Comparison of ENCODE assay signal across 2 cellular contexts in genomic region chr17:63547083-63547523, GRCh38.
TF ChIP-seq lines count a peak whose summit lies in the region.

No MANE protein-coding gene starts in this region.

TF ChIP-seq in HEK293, 187 proteins besides CTCF, POLR2A, EP300 and RAD21:
- TF ChIP-seq ZNF664 (tag by site-specific recombination; IDR thresholded peaks at IDR 0.05): peak; percentile 4; the same call in 1 of the 2 replicates
- peak; percentile 61 for TF ChIP-seq SCRT2 (tag by site-specific recombination; IDR thresholded peaks at IDR 0.05)
- no peak for TF ChIP-seq BCL11A (tag by site-specific recombination; IDR thresholded peaks at IDR 0.05; ENCODE audit: low read depth)
TF ChIP-seq in HEK293: peak in this region for 2.

TF ChIP-seq in K562, 482 proteins besides CTCF, POLR2A, EP300 and RAD21:
- TF ChIP-seq THRB (CRISPR knock-in tag; conservative IDR thresholded peaks at IDR 0.05) (no peak), CEBPG (CRISPR knock-in tag; IDR thresholded peaks at IDR 0.05) (no peak), CEBPG (tag; conservative IDR thresholded peaks at IDR 0.05 in 1 of 2, IDR thresholded peaks at IDR 0.05 in 1 of 2) (peak in 1 of 2 experiments; percentile 25; a peak in 1 of 4 replicates), CEBPB (tag; IDR thresholded peaks at IDR 0.05) (peak; percentile 40; the same call in 1 of the 2 replicates)
